14 cellular contexts compared by ENCODE assay signal in genomic region chr2:119402106-119402505, GRCh38. TPM values are rescaled to one million over a fixed set of nuclear protein-coding genes. Genes with fewer than 3 reads are reported as not detected.
DNase-seq lines count a peak whose midpoint lies in the region; ATAC-seq and TF ChIP-seq lines count a peak whose summit lies in the region.
"Had no signal": no experiment of that assay in that cellular context is flagged by ENCODE, and none has a peak within 500 bp of the region (broad histone marks: within the 10 kb centered on the region; RNA-seq: fewer than 3 reads in every experiment).

No MANE protein-coding gene starts in this region.

- H3K9me3 ChIP-seq in left ventricle myocardium inferior (replicated peaks) = no peaks in the 10 kb centered on the region
- H3K9me3 ChIP-seq in OCI-LY7 (ENCODE audit: low read length) = no peaks in the 10 kb centered on the region
- H3K9me3 ChIP-seq in hepatocyte (ENCODE audit: low read depth) = no peaks in the 10 kb centered on the region
- no peaks in the 10 kb centered on the region for H3K9me3 ChIP-seq in transverse colon
- H3K9me3 ChIP-seq: BE2C, Caco-2 had no signal

- CTCF ChIA-PET in OCI-LY7 (lab: Charles Lee; ENCODE audit: unreplicated experiment) = no interaction called here

- H3K27me3 ChIP-seq in left ventricle myocardium inferior (ENCODE audit: low read depth) (no peaks in the 10 kb centered on the region), hepatocyte (no peaks in the 10 kb centered on the region), transverse colon (no peaks in the 10 kb centered on the region)
- H3K27me3 ChIP-seq: BE2C had no signal

- H3K4me2 ChIP-seq in OCI-LY7 (ENCODE audit: low read length) (no peak overlapping the region), hepatocyte (no peak overlapping the region)

- H3K4me3 ChIP-seq in left ventricle myocardium inferior (no peak overlapping the region), OCI-LY7 (ENCODE audit: low read depth, low read length, poor library complexity, severe bottlenecking) (no peak overlapping the region), hepatocyte (no peak overlapping the region), transverse colon (no peak overlapping the region)
- H3K4me3 ChIP-seq: GM12878 had no signal

- no peak for TF ChIP-seq POLR2A in transverse colon (IDR thresholded peaks at IDR 0.05)

- ATAC-seq in left cardiac atrium = no peak
- ATAC-seq: HCT116 had no signal

- peaks cover 16% of the 10 kb centered on the region for H3K4me1 ChIP-seq in left ventricle myocardium inferior
- H3K4me1 ChIP-seq in OCI-LY7 (ENCODE audit: insufficient read depth, low read length, poor library complexity, severe bottlenecking) = peaks cover 10% of the 10 kb centered on the region
- H3K4me1 ChIP-seq in hepatocyte (ENCODE audit: insufficient read depth) = peaks cover 7% of the 10 kb centered on the region
- peaks cover 0 to 12% (median 7%) of the 10 kb centered on the region in 4 donors for H3K4me1 ChIP-seq in transverse colon
- H3K4me1 ChIP-seq: BE2C had no signal

- H2AFZ ChIP-seq in OCI-LY7 (ENCODE audit: low read length) (peak overlapping the region; percentile 73; the same call in 1 of the 2 replicates), hepatocyte (no peak overlapping the region)

- H3K27ac ChIP-seq in left ventricle myocardium inferior (replicated peaks) = peak overlapping the region; percentile 75
- H3K27ac ChIP-seq in OCI-LY7 (ENCODE audit: low read depth, low read length, poor library complexity, severe bottlenecking) = no peak overlapping the region
- H3K27ac ChIP-seq in hepatocyte = peak overlapping the region; percentile 78
- peak overlapping the region; percentile 66 to 81 (median 71) for H3K27ac ChIP-seq in transverse colon

- TF ChIP-seq EP300 in transverse colon (IDR thresholded peaks at IDR 0.05; ENCODE audit: low read depth) = no peak

- 97% methylated on average over 5 of the region's 5 CpGs for WGBS in hepatocyte (ENCODE audit: low lambda C conversion rate, missing lambda C conversion rate)
- 85 to 89% methylated on average over 4 to 5 of the region's 5 CpGs for WGBS in transverse colon (ENCODE audit: low coverage in 1 of 2), 2 donors

- DNase-seq in left ventricle myocardium inferior (no peak), left cardiac atrium (no peak), OCI-LY7 (ENCODE audit: low spot score) (no peak), hepatocyte (ENCODE audit: low spot score) (no peak), transverse colon (no peak), NCI-H774 (lab: John Stamatoyannopoulos, UW) (no peak)
- no peak for DNase-seq in stimulated activated CD4-positive, alpha-beta T cell treated with anti-CD3 and anti-CD28 coated beads, Interleukin-4, amount 100 ng/mL, for 4 hours
- DNase-seq: BE2C; CD8-positive, alpha-beta memory T cell; DND-41 had no signal

- TF ChIP-seq CTCF in left ventricle myocardium inferior (IDR thresholded peaks at IDR 0.05; ENCODE audit: borderline replicate concordance) (no peak), OCI-LY7 (conservative IDR thresholded peaks at IDR 0.05; ENCODE audit: low read length) (no peak), hepatocyte (IDR thresholded peaks at IDR 0.05; ENCODE audit: poor library complexity) (no peak), transverse colon (IDR thresholded peaks at IDR 0.05) (no peak)

- BruUV-seq in OCI-LY7 (replicated peaks; lab: Mats Ljungman, UMichigan) = no TSS peak

- H3K36me3 ChIP-seq in left ventricle myocardium inferior (no peaks in the 10 kb centered on the region), OCI-LY7 (ENCODE audit: insufficient read depth, low read length) (no peaks in the 10 kb centered on the region), hepatocyte (replicated peaks; ENCODE audit: insufficient read depth, low read depth) (no peaks in the 10 kb centered on the region), transverse colon (no peaks in the 10 kb centered on the region)
- H3K36me3 ChIP-seq: BE2C had no signal

- in situ Hi-C loops in transverse colon (cut with MboI; ENCODE audit: low pct_ligation_motif_present in 1 of 4, low pct_unique_long_range_greater_than_20kb in 1 of 4, low sequenced_read_pairs in 3 of 4) = loop anchor here in 2 of 4 donors (10.0 to 25.0 kb wide), 2 partner anchors 73 to 260 kb away; no protein-coding TSS in a partner anchor

- H3K9me2 ChIP-seq in OCI-LY7 (ENCODE audit: insufficient read depth, low read length) = no peaks in the 10 kb centered on the region
- no peaks in the 10 kb centered on the region for H3K9me2 ChIP-seq in hepatocyte (replicated peaks; ENCODE audit: insufficient read depth)

- intact Hi-C loops in left ventricle myocardium inferior (cut with micrococcal nuclease) = no loop called here
- intact Hi-C loops in left cardiac atrium (cut with DNase I) = no loop called here
- intact Hi-C loops in OCI-LY7 (cut with micrococcal nuclease; ENCODE audit: unreplicated experiment) = no loop called here
- intact Hi-C loops in transverse colon (cut with DNase I; ENCODE audit: low total_unique reads) = loop anchor here (10.0 kb wide), 1 partner anchor 253 kb away; no protein-coding TSS in a partner anchor

- POLR2A ChIA-PET in OCI-LY7 (lab: Charles Lee) = no interaction called here

- no peaks in the 10 kb centered on the region for H4K20me1 ChIP-seq in OCI-LY7 (ENCODE audit: insufficient read depth, low read length)
- no peaks in the 10 kb centered on the region for H4K20me1 ChIP-seq in hepatocyte (ENCODE audit: insufficient read depth, poor library complexity, severe bottlenecking)

- H3K79me2 ChIP-seq in OCI-LY7 (ENCODE audit: insufficient read depth, low read depth, low read length) (no peaks in the 10 kb centered on the region), hepatocyte (no peaks in the 10 kb centered on the region)

RNA-seq across cellular contexts. Expression of gene TMEM37, which starts 29.5 kb away (rescaled TPM):
- 2.4 TPM for total RNA-seq in left ventricle myocardium inferior
- 10 to 100 TPM in 1 of 2 donors, 1 to 10 TPM in 1; 6.1 to 16.4 TPM for total RNA-seq in left cardiac atrium
- total RNA-seq in OCI-LY7 (2014; rRNA removed; shearing (Covaris generic)) = not detected in 2 replicates
- not detected in 2 replicates for total RNA-seq in OCI-LY7 (2022)
- 52.6 TPM in 2 replicates for total RNA-seq in hepatocyte
- polyA plus RNA-seq in hepatocyte = 89.9 and 123 TPM in 2 replicates
- total RNA-seq in transverse colon = 100 to 1,000 TPM in 3 of 4 donors, 10 to 100 TPM in 1; 18.7 to 210 (median 157) TPM
- total RNA-seq: CD8-positive, alpha-beta memory T cell had no signal
- polyA plus RNA-seq: CD8-positive, alpha-beta memory T cell; IgD-negative memory B cell had no signal

RNA-seq across cellular contexts. Expression of gene DBI, which starts 35.3 kb away (rescaled TPM):
- 303 TPM for total RNA-seq in left ventricle myocardium inferior
- total RNA-seq in left cardiac atrium = 100 to 1,000 TPM; 172 to 227 TPM
- total RNA-seq in OCI-LY7 (2014; rRNA removed; shearing (Covaris generic)) = 293 and 348 TPM in 2 replicates
- total RNA-seq in OCI-LY7 (2022) = 309 and 338 TPM in 2 replicates
- total RNA-seq in hepatocyte = 272 TPM in 2 replicates
- polyA plus RNA-seq in hepatocyte = 675 and 755 TPM in 2 replicates
- 100 to 1,000 TPM in 2 of 4 donors, 10 to 100 TPM in 2; 33.8 to 212 (median 149) TPM for total RNA-seq in transverse colon

RNA-seq across cellular contexts. Expression of gene C2orf76, which starts 35.5 kb away (rescaled TPM):
- total RNA-seq in left ventricle myocardium inferior (7.3 TPM), left cardiac atrium (10 to 100 TPM in 1 of 2 donors, 1 to 10 TPM in 1; 9.9 to 11.5 TPM), OCI-LY7 (2022) (17.7 and 22.5 TPM in 2 replicates), hepatocyte (11.3 and 16.6 TPM in 2 replicates), transverse colon (10 to 100 TPM in 1 of 4 donors, 1 to 10 TPM in 1, not detected in 2; 2.9 to 11.3 TPM)
- 14.2 and 15.4 TPM in 2 replicates for total RNA-seq in OCI-LY7 (2014; rRNA removed; shearing (Covaris generic))
- polyA plus RNA-seq in hepatocyte = 17.6 and 18.3 TPM in 2 replicates
